14 cellular contexts compared by ENCODE assay signal in genomic region chr13:75452564-75452963, GRCh38. TPM values are rescaled to one million over a fixed set of nuclear protein-coding genes. Genes with fewer than 3 reads are reported as not detected.
DNase-seq lines count a peak whose midpoint lies in the region; ATAC-seq and TF ChIP-seq lines count a peak whose summit lies in the region.
"Had no signal": no experiment of that assay in that cellular context is flagged by ENCODE, and none has a peak within 500 bp of the region (broad histone marks: within the 10 kb centered on the region; RNA-seq: fewer than 3 reads in every experiment).

No MANE protein-coding gene starts in this region.

- H3K79me2 ChIP-seq in MM.1S (ENCODE audit: low read length), result no peaks in the 10 kb centered on the region

- H3K27ac Mint-ChIP-seq in chondrocyte (ENCODE audit: unreplicated experiment), result peak overlapping the region; percentile 73
- H3K27ac Mint-ChIP-seq: activated B cell treated with CpG ODN at 0.5 μM for 24 hours; activated naive CD8-positive, alpha-beta T cell; CD4-positive, alpha-beta T cell; stimulated activated naive CD8-positive, alpha-beta T cell treated with anti-CD3 and anti-CD28 coated beads, Interleukin-15, Interleukin-2, amounts not matched to agents 100 ng/mL and 50 ng/mL, for 24 hours had no signal

- no peak overlapping the region for H2AFZ ChIP-seq in MM.1S (ENCODE audit: low read length)

- H3K4me2 ChIP-seq in skeletal muscle satellite cell (ENCODE audit: low read length) (peak overlapping the region; percentile 75), MM.1S (ENCODE audit: low read depth, low read length) (no peak overlapping the region)

- ATAC-seq in GM21381 (IDR thresholded peaks at IDR 0.05; ENCODE audit: unreplicated experiment), result no peak

- DNase-seq in LHCN-M2 (ENCODE audit: low read depth) (peak; percentile 34), chondrocyte (ENCODE audit: low spot score) (no peak), kidney epithelial cell (ENCODE audit: low read depth) (no peak), MM.1S (no peak), NCI-H2196 treated with DMSO at 0.1 percent for 48 hours (lab: John Stamatoyannopoulos, UW; ENCODE audit: unreplicated experiment) (no peak)
- DNase-seq: activated B cell treated with CpG ODN at 0.5 μM for 24 hours; activated CD8-positive, alpha-beta memory T cell treated with anti-CD3 and anti-CD28 coated beads, Interleukin-2, amount 50 U/mL, for 4 hours; CD4-positive, alpha-beta T cell; colonic mucosa had no signal

- H3K27me3 ChIP-seq in kidney epithelial cell (ENCODE audit: control insufficient read depth, insufficient read depth, low read length) (no peaks in the 10 kb centered on the region), skeletal muscle satellite cell (ENCODE audit: control insufficient read depth, insufficient read depth, low read length) (no peaks in the 10 kb centered on the region), MM.1S (replicated peaks; ENCODE audit: insufficient read depth, low read length) (peaks cover 22% of the 10 kb centered on the region)
- H3K27me3 ChIP-seq: colonic mucosa, esophagus muscularis mucosa had no signal

- no peaks in the 10 kb centered on the region for H3K9me2 ChIP-seq in MM.1S (replicated peaks; ENCODE audit: insufficient read depth, low read length)

- H3K9me3 ChIP-seq in skeletal muscle satellite cell (replicated peaks; ENCODE audit: low read length), result no peaks in the 10 kb centered on the region
- no peaks in the 10 kb centered on the region for H3K9me3 ChIP-seq in MM.1S (replicated peaks; ENCODE audit: insufficient read depth, low read length)
- H3K9me3 ChIP-seq: colonic mucosa, esophagus muscularis mucosa had no signal

- no peak overlapping the region for H3K27ac ChIP-seq in MM.1S (ENCODE audit: low read length)
- H3K27ac ChIP-seq: colonic mucosa, esophagus muscularis mucosa had no signal

- H3K4me3 Mint-ChIP-seq in chondrocyte (ENCODE audit: unreplicated experiment), result peak overlapping the region; percentile 17
- H3K4me3 Mint-ChIP-seq: activated B cell treated with CpG ODN at 0.5 μM for 24 hours; activated naive CD8-positive, alpha-beta T cell; CD4-positive, alpha-beta T cell; stimulated activated naive CD8-positive, alpha-beta T cell treated with anti-CD3 and anti-CD28 coated beads, Interleukin-15, Interleukin-2, amounts not matched to agents 100 ng/mL and 50 ng/mL, for 24 hours had no signal

- TF ChIP-seq CTCF in chondrocyte (IDR thresholded peaks at IDR 0.05) (no peak), kidney epithelial cell (IDR thresholded peaks at IDR 0.05; ENCODE audit: insufficient read depth, low read length, poor library complexity, severe bottlenecking) (no peak), MM.1S (IDR thresholded peaks at IDR 0.05; ENCODE audit: low read length) (no peak)

- H3K9me3 Mint-ChIP-seq in chondrocyte (ENCODE audit: low read depth), result no peaks in the 10 kb centered on the region
- H3K9me3 Mint-ChIP-seq: activated B cell treated with CpG ODN at 0.5 μM for 24 hours; CD4-positive, alpha-beta T cell; stimulated activated naive CD8-positive, alpha-beta T cell treated with anti-CD3 and anti-CD28 coated beads, Interleukin-15, Interleukin-2, amounts not matched to agents 100 ng/mL and 50 ng/mL, for 24 hours had no signal

- H3F3A ChIP-seq in MM.1S (ENCODE audit: insufficient read depth, low read length), result no peaks in the 10 kb centered on the region

- peaks cover 5% of the 10 kb centered on the region for H3K4me1 Mint-ChIP-seq in chondrocyte (ENCODE audit: low read depth)
- H3K4me1 Mint-ChIP-seq: activated B cell treated with CpG ODN at 0.5 μM for 24 hours had no signal

- no peaks in the 10 kb centered on the region for H3K36me3 Mint-ChIP-seq in chondrocyte (ENCODE audit: low read depth)
- H3K36me3 Mint-ChIP-seq: activated naive CD8-positive, alpha-beta T cell had no signal

- H4K20me1 ChIP-seq in MM.1S (ENCODE audit: insufficient read depth, low read length), result no peaks in the 10 kb centered on the region

- H3K36me3 ChIP-seq in kidney epithelial cell (ENCODE audit: control insufficient read depth, insufficient read depth, low read length) (no peaks in the 10 kb centered on the region), skeletal muscle satellite cell (ENCODE audit: insufficient read depth, low read length) (no peaks in the 10 kb centered on the region), MM.1S (replicated peaks; ENCODE audit: insufficient read depth, low read length) (no peaks in the 10 kb centered on the region)
- H3K36me3 ChIP-seq: colonic mucosa, esophagus muscularis mucosa had no signal

- H3K4me1 ChIP-seq in skeletal muscle satellite cell (ENCODE audit: control insufficient read depth, insufficient read depth, low read length), result peaks cover 7% of the 10 kb centered on the region
- H3K4me1 ChIP-seq in MM.1S (ENCODE audit: low read length), result peaks cover 11% of the 10 kb centered on the region; the same call in 1 of the 2 replicates
- H3K4me1 ChIP-seq: colonic mucosa had no signal

- peak overlapping the region; percentile 33 for H3K9ac ChIP-seq in skeletal muscle satellite cell (ENCODE audit: low read depth, low read length)
- no peak overlapping the region for H3K9ac ChIP-seq in MM.1S (ENCODE audit: low read length)

- H3K27me3 Mint-ChIP-seq in chondrocyte (ENCODE audit: low read depth), result no peaks in the 10 kb centered on the region

- H3K4me3 ChIP-seq in kidney epithelial cell (ENCODE audit: low read depth, low read length) (peak overlapping the region; percentile 12), skeletal muscle satellite cell (ENCODE audit: low read length) (no peak overlapping the region), MM.1S (ENCODE audit: low read length) (no peak overlapping the region)
- H3K4me3 ChIP-seq: colonic mucosa, esophagus muscularis mucosa had no signal

RNA-seq across cellular contexts. Expression of gene TBC1D4, which starts 29.4 kb away (rescaled TPM):
- total RNA-seq in LHCN-M2 (2014; rRNA removed) (7.4 and 11.5 TPM in 2 replicates), chondrocyte (5.7 to 8.2 TPM (median 6.0 TPM) in 3 replicates), kidney epithelial cell (7.9 and 8.6 TPM in 2 replicates)
- polyA plus RNA-seq in LHCN-M2 (2012), result 4.7 TPM
- 12.0 and 17.5 TPM in 2 replicates for total RNA-seq in skeletal muscle satellite cell (2012; rRNA removed)
